ENCODE assay signal across 9 cellular contexts in genomic region chr13:90968510-90968909, GRCh38.
DNase-seq lines count a peak whose midpoint lies in the region; TF ChIP-seq lines count a peak whose summit lies in the region.
"Had no signal": no experiment of that assay in that cellular context is flagged by ENCODE, and none has a peak within 500 bp of the region (broad histone marks: within the 10 kb centered on the region; RNA-seq: fewer than 3 reads in every experiment).

No MANE protein-coding gene starts in this region.

- H3K36me3 ChIP-seq in Loucy (ENCODE audit: insufficient read depth, low read length) = no peaks in the 10 kb centered on the region
- H3K36me3 ChIP-seq in neural progenitor cell = no peaks in the 10 kb centered on the region
- H3K36me3 ChIP-seq in transverse colon = no peaks in the 10 kb centered on the region
- H3K36me3 ChIP-seq: gastrocnemius medialis had no signal

- WGBS in transverse colon (ENCODE audit: low coverage in 1 of 2), 2 donors = 80 to 84% methylated on average over 1 of the region's 1 CpG

- in situ Hi-C loops in transverse colon (cut with MboI; ENCODE audit: low pct_ligation_motif_present in 1 of 4, low pct_unique_long_range_greater_than_20kb in 1 of 4, low sequenced_read_pairs in 3 of 4) = no loop called here

- TF ChIP-seq POLR2A in transverse colon (IDR thresholded peaks at IDR 0.05) = no peak

- no peak for TF ChIP-seq EP300 in transverse colon (IDR thresholded peaks at IDR 0.05; ENCODE audit: low read depth)

- H3K27me3 ChIP-seq in Loucy (ENCODE audit: insufficient read depth, low read length, poor library complexity, severe bottlenecking) (no peaks in the 10 kb centered on the region), neural progenitor cell (no peaks in the 10 kb centered on the region), transverse colon (no peaks in the 10 kb centered on the region)
- H3K27me3 ChIP-seq: gastrocnemius medialis had no signal

- H3K27me3 Mint-ChIP-seq in neural progenitor cell (ENCODE audit: insufficient read depth, low read depth) = no peaks in the 10 kb centered on the region
- no peaks in the 10 kb centered on the region for H3K27me3 Mint-ChIP-seq in activated T-helper 1 cell treated with anti-CD3 and anti-CD28 coated beads, Interleukin-12 subunit alpha, Interleukin-12 subunit beta, Interleukin-2, Interleukin-4 antibody, amounts not matched to agents 30 ng/mL and 10 ng/mL and 1 ng/mL, durations not matched to agents 14 hours and 24 hours and 36 hours (ENCODE audit: insufficient read depth)

- H3K4me3 ChIP-seq in Loucy (ENCODE audit: low read length, poor library complexity, severe bottlenecking) = no peak overlapping the region
- H3K4me3 ChIP-seq in neural progenitor cell = no peak overlapping the region
- H3K4me3 ChIP-seq in transverse colon = no peak overlapping the region
- H3K4me3 ChIP-seq: gastrocnemius medialis had no signal

- H4K20me1 ChIP-seq in Loucy (ENCODE audit: insufficient read depth, low read length, poor library complexity, severe bottlenecking) (no peaks in the 10 kb centered on the region), neural progenitor cell (ENCODE audit: low read depth) (no peaks in the 10 kb centered on the region)

- H3K9me3 Mint-ChIP-seq in neural progenitor cell = no peaks in the 10 kb centered on the region
- no peaks in the 10 kb centered on the region for H3K9me3 Mint-ChIP-seq in activated T-helper 1 cell treated with anti-CD3 and anti-CD28 coated beads, Interleukin-12 subunit alpha, Interleukin-12 subunit beta, Interleukin-2, Interleukin-4 antibody, amounts not matched to agents 30 ng/mL and 10 ng/mL and 1 ng/mL, durations not matched to agents 14 hours and 24 hours and 36 hours

- TF ChIP-seq CTCF in Loucy (conservative IDR thresholded peaks at IDR 0.05; ENCODE audit: low read length) = peak; percentile 51
- TF ChIP-seq CTCF in neural progenitor cell (IDR thresholded peaks at IDR 0.05) = peak; percentile 67
- TF ChIP-seq CTCF in transverse colon (IDR thresholded peaks at IDR 0.05) = no peak

- no peak overlapping the region for H3K4me2 ChIP-seq in Loucy (ENCODE audit: low read depth, low read length, poor library complexity, severe bottlenecking)
- no peak overlapping the region for H3K4me2 ChIP-seq in neural progenitor cell

- H3K79me2 ChIP-seq in Loucy (ENCODE audit: insufficient read depth, low read length) = no peaks in the 10 kb centered on the region
- no peaks in the 10 kb centered on the region for H3K79me2 ChIP-seq in neural progenitor cell (ENCODE audit: low read depth)

- no peak overlapping the region for H3K9ac ChIP-seq in Loucy (ENCODE audit: low read depth, low read length, poor library complexity, severe bottlenecking)
- no peak overlapping the region for H3K9ac ChIP-seq in neural progenitor cell

- H3K4me1 ChIP-seq in Loucy (ENCODE audit: insufficient read depth, low read length, poor library complexity, severe bottlenecking) (no peaks in the 10 kb centered on the region), neural progenitor cell (no peaks in the 10 kb centered on the region), transverse colon (no peaks in the 10 kb centered on the region)
- H3K4me1 ChIP-seq: gastrocnemius medialis had no signal

- H3K27ac ChIP-seq in neural progenitor cell (no peak overlapping the region), transverse colon (no peak overlapping the region)
- H3K27ac ChIP-seq: gastrocnemius medialis had no signal

- DNase-seq in NCI-H1092 (lab: John Stamatoyannopoulos, UW) = peak; percentile 14
- no peak for DNase-seq in NCI-H1092 treated with DMSO at 0.1 percent for 48 hours (lab: John Stamatoyannopoulos, UW)
- peak; percentile 56 for DNase-seq in astrocyte of the hippocampus (ENCODE audit: low read depth, low spot score)
- DNase-seq in neural progenitor cell (ENCODE audit: low spot score) = peak; percentile 65
- no peak for DNase-seq in transverse colon
- no peak for DNase-seq in DMS79 (lab: John Stamatoyannopoulos, UW)
- no peak for DNase-seq in activated T-helper 1 cell treated with anti-CD3 and anti-CD28 coated beads, Interleukin-12 subunit alpha, Interleukin-12 subunit beta, Interleukin-2, Interleukin-4 antibody, amounts not matched to agents 30 ng/mL and 10 ng/mL and 1 ng/mL, durations not matched to agents 14 hours and 24 hours and 36 hours (ENCODE audit: low spot score)
- DNase-seq: gastrocnemius medialis had no signal

- no peak overlapping the region for H3K4me3 Mint-ChIP-seq in neural progenitor cell
- no peak overlapping the region for H3K4me3 Mint-ChIP-seq in activated T-helper 1 cell treated with anti-CD3 and anti-CD28 coated beads, Interleukin-12 subunit alpha, Interleukin-12 subunit beta, Interleukin-2, Interleukin-4 antibody, amounts not matched to agents 30 ng/mL and 10 ng/mL and 1 ng/mL, durations not matched to agents 14 hours and 24 hours and 36 hours

- H3K36me3 Mint-ChIP-seq in neural progenitor cell = no peaks in the 10 kb centered on the region
- H3K36me3 Mint-ChIP-seq in activated T-helper 1 cell treated with anti-CD3 and anti-CD28 coated beads, Interleukin-12 subunit alpha, Interleukin-12 subunit beta, Interleukin-2, Interleukin-4 antibody, amounts not matched to agents 30 ng/mL and 10 ng/mL and 1 ng/mL, durations not matched to agents 14 hours and 24 hours and 36 hours (ENCODE audit: low read depth) = no peaks in the 10 kb centered on the region

- intact Hi-C loops in transverse colon (cut with DNase I; ENCODE audit: low total_unique reads) = no loop called here
- intact Hi-C loops in activated T-helper 1 cell treated with anti-CD3 and anti-CD28 coated beads, Interleukin-12 subunit alpha, Interleukin-12 subunit beta, Interleukin-2, Interleukin-4 antibody, amounts not matched to agents 30 ng/mL and 10 ng/mL and 1 ng/mL, durations not matched to agents 14 hours and 24 hours and 36 hours (cut with micrococcal nuclease) = no loop called here

- H3K9me3 ChIP-seq in Loucy (ENCODE audit: insufficient read depth, low read depth, low read length) (no peaks in the 10 kb centered on the region), neural progenitor cell (ENCODE audit: low read depth) (no peaks in the 10 kb centered on the region), transverse colon (no peaks in the 10 kb centered on the region)
- H3K9me3 ChIP-seq: gastrocnemius medialis had no signal

- H3F3A ChIP-seq in Loucy (ENCODE audit: low read depth) (no peaks in the 10 kb centered on the region), neural progenitor cell (ENCODE audit: low read depth) (no peaks in the 10 kb centered on the region)

- H3K27ac Mint-ChIP-seq in neural progenitor cell = no peak overlapping the region
- no peak overlapping the region for H3K27ac Mint-ChIP-seq in activated T-helper 1 cell treated with anti-CD3 and anti-CD28 coated beads, Interleukin-12 subunit alpha, Interleukin-12 subunit beta, Interleukin-2, Interleukin-4 antibody, amounts not matched to agents 30 ng/mL and 10 ng/mL and 1 ng/mL, durations not matched to agents 14 hours and 24 hours and 36 hours

- H2AFZ ChIP-seq in Loucy (ENCODE audit: low read length) (no peak overlapping the region), neural progenitor cell (replicated peaks) (no peak overlapping the region)

- no peaks in the 10 kb centered on the region for H3K9me2 ChIP-seq in Loucy (replicated peaks; ENCODE audit: low read depth, low read length)

- H3K4me1 Mint-ChIP-seq in neural progenitor cell = no peaks in the 10 kb centered on the region
- H3K4me1 Mint-ChIP-seq in activated T-helper 1 cell treated with anti-CD3 and anti-CD28 coated beads, Interleukin-12 subunit alpha, Interleukin-12 subunit beta, Interleukin-2, Interleukin-4 antibody, amounts not matched to agents 30 ng/mL and 10 ng/mL and 1 ng/mL, durations not matched to agents 14 hours and 24 hours and 36 hours (ENCODE audit: low read depth) = no peaks in the 10 kb centered on the region

Comparison
In these comparisons a context has a peak if more than half of its experiments do, and no peak if none do; other contexts are left out.
1. DNase-seq: peak in NCI-H1092 (single experiment), astrocyte of the hippocampus (single experiment) and neural progenitor cell (single experiment); none in NCI-H1092 treated with DMSO at 0.1 percent for 48 hours (single experiment), transverse colon (single experiment), DMS79 (single experiment) and activated T-helper 1 cell treated with anti-CD3 and anti-CD28 coated beads, Interleukin-12 subunit alpha, Interleukin-12 subunit beta, Interleukin-2, Interleukin-4 antibody, amounts not matched to agents 30 ng/mL and 10 ng/mL and 1 ng/mL, durations not matched to agents 14 hours and 24 hours and 36 hours (single experiment).
2. CTCF ChIP-seq: peak in Loucy (single experiment) and neural progenitor cell (single experiment); none in transverse colon (0 of 5).